Comparison of ENCODE assay signal across 9 cellular contexts in the genomic region with DNA sequence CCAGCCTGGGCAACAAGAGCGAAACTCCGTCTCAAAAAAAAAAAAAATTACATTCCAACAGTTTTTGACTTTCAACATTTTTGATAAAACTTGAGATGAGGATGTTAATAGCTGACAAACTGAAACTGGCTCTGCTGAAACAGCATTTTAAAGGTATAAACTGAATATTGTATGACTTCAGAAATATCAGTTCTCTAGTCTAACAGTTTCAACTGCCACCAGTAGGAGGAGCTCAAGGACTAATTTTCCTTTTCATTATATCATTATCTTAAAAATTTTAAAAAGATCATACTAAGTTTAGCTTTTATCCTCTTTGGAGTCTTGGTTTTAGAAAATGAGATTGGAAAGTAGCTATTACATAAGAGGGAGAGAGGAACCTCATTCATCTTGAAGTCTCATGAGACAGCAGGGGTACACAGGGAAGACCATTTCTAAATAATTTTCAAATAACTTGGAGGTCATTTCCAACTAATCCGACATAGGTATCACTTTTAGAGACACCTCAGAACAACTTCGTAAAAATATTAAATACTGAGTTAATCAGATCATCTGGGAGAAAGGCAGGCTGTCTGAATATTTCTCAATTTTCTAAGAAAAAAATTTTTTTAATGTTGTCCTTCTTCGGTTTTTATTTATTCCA. TPM values are rescaled to one million over a fixed set of nuclear protein-coding genes. Genes with fewer than 3 reads are reported as not detected.
DNase-seq lines count a peak whose midpoint lies in the region; ATAC-seq and TF ChIP-seq lines count a peak whose summit lies in the region.
"Had no signal": no experiment of that assay in that cellular context is flagged by ENCODE, and none has a peak within 500 bp of the region (broad histone marks: within the 10 kb centered on the region; RNA-seq: fewer than 3 reads in every experiment).

No MANE protein-coding gene starts in this region.

- DNase-seq in NCI-H1436 (lab: John Stamatoyannopoulos, UW) (peak; percentile 58), NCI-H1436 treated with DMSO at 0.1 percent for 48 hours (lab: John Stamatoyannopoulos, UW) (no peak), HFFc6 (peak; percentile 48), Peyer's patch (peak in 1 of 3 donors; percentile 41), T47D (ENCODE audit: low read depth in 1 of 2, low spot score in 1 of 2) (peak; percentile 7 to 53), lung (ENCODE audit: low spot score) (no peak), upper lobe of left lung (no peak), posterior cingulate gyrus (no peak)

- H3K4me3 Mint-ChIP-seq in HFFc6, result no peak overlapping the region
- H3K4me3 Mint-ChIP-seq: dendritic cell treated with granulocyte-macrophage colony-stimulating factor and Interleukin-4, amounts not matched to agents 40 ng/mL and 50 ng/mL, for 4 days had no signal

- no peaks in the 10 kb centered on the region for H3K9me3 Mint-ChIP-seq in HFFc6
- H3K9me3 Mint-ChIP-seq: dendritic cell treated with granulocyte-macrophage colony-stimulating factor and Interleukin-4, amounts not matched to agents 40 ng/mL and 50 ng/mL, for 4 days had no signal

- peaks cover 17% of the 10 kb centered on the region for H3K4me1 Mint-ChIP-seq in HFFc6 (ENCODE audit: low read depth)

- no peak for TF ChIP-seq EP300 in upper lobe of left lung (IDR thresholded peaks at IDR 0.05)

- TF ChIP-seq POLR2A in Peyer's patch (IDR thresholded peaks at IDR 0.05), result no peak
- TF ChIP-seq POLR2A in upper lobe of left lung (IDR thresholded peaks at IDR 0.05), result no peak

- TF ChIP-seq CTCF in HFFc6 (IDR thresholded peaks at IDR 0.05) (peak; percentile 90), Peyer's patch (IDR thresholded peaks at IDR 0.05) (peak; percentile 60 to 88 (median 76)), lung (IDR thresholded peaks at IDR 0.05; ENCODE audit: control extremely low read depth, extremely low read depth) (peak; percentile 71), upper lobe of left lung (IDR thresholded peaks at IDR 0.05) (peak; percentile 53 to 75 (median 72))

- H3K4me1 ChIP-seq in Peyer's patch (no peaks in the 10 kb centered on the region), lung (ENCODE audit: control insufficient read depth in 2 of 2, insufficient read depth in 2 of 2, low read length in 2 of 2) (no peaks in the 10 kb centered on the region), upper lobe of left lung (no peaks in the 10 kb centered on the region)

- peaks cover 0 to 18% (median 0%) of the 10 kb centered on the region in 3 donors for H3K36me3 ChIP-seq in Peyer's patch
- peaks cover 0 to 2% of the 10 kb centered on the region in 2 donors for H3K36me3 ChIP-seq in lung (ENCODE audit: control insufficient read depth in 2 of 2, insufficient read depth in 2 of 2, low read length in 2 of 2)
- peaks cover 0 to 40% (median 3%) of the 10 kb centered on the region in 4 donors for H3K36me3 ChIP-seq in upper lobe of left lung

- intact Hi-C loops in posterior cingulate gyrus (cut with DNase I), result no loop called here

- peaks cover 15% of the 10 kb centered on the region for H3K36me3 Mint-ChIP-seq in HFFc6 (ENCODE audit: low read depth)

- H3K27ac Mint-ChIP-seq in HFFc6, result no peak overlapping the region
- H3K27ac Mint-ChIP-seq: dendritic cell treated with granulocyte-macrophage colony-stimulating factor and Interleukin-4, amounts not matched to agents 40 ng/mL and 50 ng/mL, for 4 days had no signal

- H3K9me3 ChIP-seq in Peyer's patch (no peaks in the 10 kb centered on the region), lung (ENCODE audit: control insufficient read depth in 2 of 2, insufficient read depth in 1 of 2, low read length in 1 of 2) (no peaks in the 10 kb centered on the region), upper lobe of left lung (no peaks in the 10 kb centered on the region)

- no peak overlapping the region for H3K4me3 ChIP-seq in Peyer's patch
- no peak overlapping the region for H3K4me3 ChIP-seq in lung
- no peak overlapping the region for H3K4me3 ChIP-seq in upper lobe of left lung

- in situ Hi-C loops in T47D (cut with HindIII; ENCODE audit: low pct_unique_long_range_greater_than_20kb, low sequenced_read_pairs), result no loop called here

- no peaks in the 10 kb centered on the region for H3K27me3 Mint-ChIP-seq in HFFc6 (ENCODE audit: insufficient read depth)
- H3K27me3 Mint-ChIP-seq: dendritic cell treated with granulocyte-macrophage colony-stimulating factor and Interleukin-4, amounts not matched to agents 40 ng/mL and 50 ng/mL, for 4 days had no signal

- WGBS in lung, 2 donors, result 87 to 89% methylated on average over 5 of the region's 5 CpGs
- 82 to 89% methylated on average over 5 of the region's 5 CpGs for WGBS in upper lobe of left lung, 2 donors

- no peaks in the 10 kb centered on the region for H3K27me3 ChIP-seq in Peyer's patch
- H3K27me3 ChIP-seq in lung (ENCODE audit: control insufficient read depth, insufficient read depth), result no peaks in the 10 kb centered on the region
- no peaks in the 10 kb centered on the region for H3K27me3 ChIP-seq in upper lobe of left lung

- ATAC-seq in lung (ENCODE audit: insufficient read depth, low FRiP score) (no peak), upper lobe of left lung (ENCODE audit: low FRiP score in 2 of 2) (peak in 1 of 2 donors; percentile 59)

- no peak overlapping the region for H3K27ac ChIP-seq in Peyer's patch
- H3K27ac ChIP-seq in lung (ENCODE audit: low read depth in 1 of 2, low read length in 1 of 2), result no peak overlapping the region
- no peak overlapping the region for H3K27ac ChIP-seq in upper lobe of left lung

RNA-seq across cellular contexts. Expression of a gene that starts 37.6 kb away (rescaled TPM):
- total RNA-seq in HFFc6 (2021; fragmentation: NEBNext Ultra II Directional; extraction: Animal tissue kit (Norgen Biotek cat#: 25700)), result 10 to 100 TPM; 22.5 to 36.0 (median 33.2) TPM
- total RNA-seq in Peyer's patch (10 to 100 TPM in 3 of 4 donors, 1 to 10 TPM in 1; 8.8 to 38.8 (median 14.5) TPM), lung (10 to 100 TPM; 13.5 to 15.6 TPM), upper lobe of left lung (10 to 100 TPM in 1 of 6 donors, 1 to 10 TPM in 5; 4.2 to 10.5 (median 7.6) TPM)
- polyA plus RNA-seq in lung, result 1 to 10 TPM; 6.8 to 8.9 TPM

Comparison
In these comparisons a context has a peak if more than half of its experiments do, and no peak if none do; other contexts are left out.
1. DNase-seq: peak in NCI-H1436 (single experiment), HFFc6 (single experiment) and T47D (2 of 2); none in NCI-H1436 treated with DMSO at 0.1 percent for 48 hours (single experiment), lung (single experiment), upper lobe of left lung (0 of 2) and posterior cingulate gyrus (0 of 10).
2. Peak in every context shown above with its lines, with median percentiles within 50 percentile points of each other: CTCF ChIP-seq.